ENCODE assay signal across 13 cellular contexts in the genomic region with DNA sequence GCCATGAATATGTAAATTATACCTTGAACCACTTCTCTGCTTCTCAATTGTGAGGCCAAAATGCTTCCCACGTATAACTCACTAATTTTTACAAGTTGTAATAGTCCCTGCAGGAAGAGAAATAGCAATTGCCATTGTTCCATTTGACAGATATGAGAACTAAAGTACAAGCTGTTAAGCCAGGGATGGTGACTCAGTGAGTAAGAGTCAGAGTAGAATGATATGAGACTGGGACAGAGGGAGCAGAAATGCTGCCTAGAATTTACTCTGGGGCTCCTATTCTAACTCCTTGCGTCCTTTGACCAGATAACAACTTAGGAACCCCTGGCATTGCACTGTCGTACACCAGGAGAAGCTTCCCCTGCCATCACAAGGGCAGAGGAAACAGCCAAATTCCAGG.
"Had no signal": no experiment of that assay in that cellular context is flagged by ENCODE, and none has a peak within 500 bp of the region (broad histone marks: within the 10 kb centered on the region; RNA-seq: fewer than 3 reads in every experiment).

No MANE protein-coding gene starts in this region.

- H3K27ac Mint-ChIP-seq: activated naive CD4-positive, alpha-beta T cell treated with anti-CD3 and anti-CD28 coated beads, Interleukin-2, amount 50 U/mL, for 24 hours; activated T-cell treated with anti-CD3 and anti-CD28 coated beads, Interleukin-2, amount 50 U/mL, for 24 hours; stimulated activated naive CD8-positive, alpha-beta T cell treated with anti-CD3 and anti-CD28 coated beads, Interleukin-15, amount 100 ng/mL, for 72 hours had no signal

- FAIRE-seq: urothelium cell line had no signal

- H3K27me3 Mint-ChIP-seq: activated naive CD4-positive, alpha-beta T cell treated with anti-CD3 and anti-CD28 coated beads, Interleukin-2, amount 50 U/mL, for 24 hours; activated T-cell treated with anti-CD3 and anti-CD28 coated beads, Interleukin-2, amount 50 U/mL, for 24 hours; stimulated activated naive CD8-positive, alpha-beta T cell treated with anti-CD3 and anti-CD28 coated beads, Interleukin-15, amount 100 ng/mL, for 72 hours had no signal

- H3K4me3 ChIP-seq: coronary artery had no signal

- DNase-seq: activated effector memory CD4-positive, alpha-beta T cell treated with Interleukin-2 at 50 U/mL for 16 hours; activated T-cell treated with anti-CD3 and anti-CD28 coated beads, Interleukin-2, amount 50 U/mL, for 24 hours; amygdala; effector CD8-positive, alpha-beta T cell; left colon; mammary epithelial cell; nephron progenitor cell; stimulated activated CD4-positive, alpha-beta T cell treated with anti-CD3 and anti-CD28 coated beads, Interleukin-15, amount 100 ng/mL, for 24 hours; stimulated activated CD4-positive, alpha-beta T cell treated with anti-CD3 and anti-CD28 coated beads, Interleukin-4, amount 100 ng/mL, for 24 hours; stimulated activated naive CD8-positive, alpha-beta T cell treated with anti-CD3 and anti-CD28 coated beads, Interleukin-15, amount 100 ng/mL, for 72 hours had no signal

- H3K9me3 Mint-ChIP-seq: activated naive CD4-positive, alpha-beta T cell treated with anti-CD3 and anti-CD28 coated beads, Interleukin-2, amount 50 U/mL, for 24 hours; activated T-cell treated with anti-CD3 and anti-CD28 coated beads, Interleukin-2, amount 50 U/mL, for 24 hours; nephron progenitor cell; stimulated activated naive CD8-positive, alpha-beta T cell treated with anti-CD3 and anti-CD28 coated beads, Interleukin-15, amount 100 ng/mL, for 72 hours had no signal

- H3K4me3 Mint-ChIP-seq: activated naive CD4-positive, alpha-beta T cell treated with anti-CD3 and anti-CD28 coated beads, Interleukin-2, amount 50 U/mL, for 24 hours; activated T-cell treated with anti-CD3 and anti-CD28 coated beads, Interleukin-2, amount 50 U/mL, for 24 hours; nephron progenitor cell; stimulated activated naive CD8-positive, alpha-beta T cell treated with anti-CD3 and anti-CD28 coated beads, Interleukin-15, amount 100 ng/mL, for 72 hours had no signal

- ATAC-seq: left colon; stimulated activated naive CD8-positive, alpha-beta T cell treated with anti-CD3 and anti-CD28 coated beads, Interleukin-15, amount 100 ng/mL, for 72 hours had no signal
